ENCODE assay signal across 18 cellular contexts in the genomic region with DNA sequence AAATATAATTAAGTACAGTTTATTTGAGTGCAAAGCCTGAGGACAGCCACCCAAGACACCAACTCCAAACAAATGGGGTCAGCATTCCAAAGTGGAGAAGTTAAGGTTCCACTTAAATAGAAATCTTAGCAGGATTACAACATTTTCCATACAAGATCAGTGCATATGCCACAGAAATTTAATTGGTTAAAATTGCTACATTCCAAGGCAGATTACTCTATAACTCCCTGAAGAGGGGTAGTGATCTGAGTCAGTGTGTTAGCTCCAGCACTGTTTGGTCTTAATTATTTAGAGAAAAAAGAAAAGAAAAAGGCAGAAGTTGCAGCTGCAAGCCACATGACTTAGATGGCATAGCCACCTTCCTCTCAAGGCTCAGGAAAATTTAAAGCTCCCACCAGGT.
"Had no signal": no experiment of that assay in that cellular context is flagged by ENCODE, and none has a peak within 500 bp of the region (broad histone marks: within the 10 kb centered on the region; RNA-seq: fewer than 3 reads in every experiment).

No MANE protein-coding gene starts in this region.

- H3K9me3 ChIP-seq: thoracic aorta had no signal

- H3K4me1 Mint-ChIP-seq: stimulated activated naive CD8-positive, alpha-beta T cell treated with anti-CD3 and anti-CD28 coated beads, Interleukin-15, amount 100 ng/mL, for 72 hours had no signal

- H3K27ac ChIP-seq: dorsolateral prefrontal cortex, heart right ventricle, thoracic aorta had no signal

- H3K4me3 ChIP-seq: dorsolateral prefrontal cortex, heart right ventricle, thoracic aorta had no signal

- H3K4me3 Mint-ChIP-seq: activated naive CD8-positive, alpha-beta T cell; stimulated activated naive CD8-positive, alpha-beta T cell treated with anti-CD3 and anti-CD28 coated beads, Interleukin-15, amount 100 ng/mL, for 72 hours; T-helper 2 cell treated with Interferon-gamma antibody and Interleukin-4, amounts not matched to agents 5 μg/mL and 100 μg/mL, for 36 hours had no signal

- FAIRE-seq: frontal cortex, kidney had no signal

- ATAC-seq: activated CD4-positive, CD25-positive, alpha-beta regulatory T cell treated with anti-CD3 and anti-CD28 coated beads, Interleukin-2, amount 50 U/mL, for 24 hours; esophagus mucosa; heart right ventricle; left ventricle myocardium superior; stimulated activated naive CD8-positive, alpha-beta T cell treated with anti-CD3 and anti-CD28 coated beads, Interleukin-15, amount 100 ng/mL, for 72 hours had no signal

- H3K36me3 ChIP-seq: heart right ventricle, thoracic aorta had no signal

- H3K27me3 Mint-ChIP-seq: activated naive CD8-positive, alpha-beta T cell; stimulated activated naive CD8-positive, alpha-beta T cell treated with anti-CD3 and anti-CD28 coated beads, Interleukin-15, amount 100 ng/mL, for 72 hours had no signal

- H3K27me3 ChIP-seq: dorsolateral prefrontal cortex, heart right ventricle had no signal

- H3K9me3 Mint-ChIP-seq: T-helper 2 cell treated with Interferon-gamma antibody and Interleukin-4, amounts not matched to agents 5 μg/mL and 100 μg/mL, for 36 hours had no signal

- H3K27ac Mint-ChIP-seq: activated naive CD8-positive, alpha-beta T cell; stimulated activated naive CD8-positive, alpha-beta T cell treated with anti-CD3 and anti-CD28 coated beads, Interleukin-15, amount 100 ng/mL, for 72 hours; T-helper 2 cell treated with Interferon-gamma antibody and Interleukin-4, amounts not matched to agents 5 μg/mL and 100 μg/mL, for 36 hours had no signal

- H3K4me1 ChIP-seq: heart right ventricle had no signal

- DNase-seq: activated CD4-positive, alpha-beta T cell treated with anti-CD3 and anti-CD28 coated beads, Interleukin-2, amount 50 U/mL, for 4 hours; activated effector memory CD4-positive, alpha-beta T cell treated with Interleukin-2 at 50 U/mL for 16 hours; activated T-cell treated with anti-CD3 and anti-CD28 coated beads, Interleukin-2, amount 50 U/mL, for 1 hour; aorta; dorsolateral prefrontal cortex; heart right ventricle; kidney; left ventricle myocardium superior; mesendoderm; stimulated activated CD4-positive, alpha-beta T cell treated with anti-CD3 and anti-CD28 coated beads, Interleukin-2, amount 100 ng/mL, for 48 hours; stimulated activated CD8-positive, alpha-beta memory T cell treated with anti-CD3 and anti-CD28 coated beads, Interleukin-4, amount 100 ng/mL, for 48 hours; stimulated activated naive CD8-positive, alpha-beta T cell treated with anti-CD3 and anti-CD28 coated beads, Interleukin-15, amount 100 ng/mL, for 72 hours had no signal
